Comparison of ENCODE assay signal across 1 cellular context in the genomic region with DNA sequence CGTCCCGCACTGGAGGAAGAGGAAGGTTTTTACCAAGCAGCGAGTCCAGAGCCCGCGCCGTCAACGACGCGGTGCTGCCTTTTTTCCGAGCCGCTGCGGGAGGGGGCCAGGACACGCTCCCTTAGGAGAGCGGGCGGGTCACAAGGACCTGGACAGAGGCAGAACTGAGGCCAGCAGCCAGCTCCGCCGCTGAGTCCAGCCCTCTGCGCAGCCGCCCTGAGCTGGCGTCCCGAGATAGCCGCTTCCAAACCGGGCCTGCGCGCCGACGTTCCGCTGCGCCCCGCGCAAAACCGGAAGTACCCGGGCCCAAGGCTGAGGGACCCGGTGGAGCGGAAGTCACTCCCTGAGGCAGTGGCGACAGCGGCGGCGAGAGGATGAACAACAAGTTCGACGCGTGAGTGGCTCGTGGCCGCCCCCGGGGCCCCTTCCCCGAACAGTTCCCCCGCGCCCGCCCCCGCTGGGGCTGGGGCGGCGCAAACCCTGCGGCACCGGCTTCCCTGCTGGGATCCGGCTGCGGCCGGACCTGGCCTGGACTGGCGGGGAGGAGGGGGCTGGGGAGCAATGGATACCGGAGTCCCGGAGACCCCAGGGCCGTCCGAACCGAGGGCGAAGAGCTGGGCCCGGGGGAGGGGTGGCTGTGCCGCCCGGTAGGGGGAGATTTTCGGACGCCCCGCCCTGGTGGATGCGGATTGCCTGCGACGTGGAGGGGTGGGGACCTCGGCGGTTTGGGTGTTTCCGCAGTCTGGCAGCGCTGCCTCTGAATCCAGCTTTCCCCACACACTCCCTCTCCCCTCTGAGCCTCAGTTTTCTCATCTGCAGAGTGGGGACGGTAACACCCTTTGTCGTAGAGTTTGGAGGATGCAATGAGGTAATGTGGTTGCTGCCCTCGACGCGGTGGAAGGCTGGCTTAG.
TF ChIP-seq lines count a peak whose summit lies in the region.

Gene EIF4E2, plus strand, starts transcription at position 339 of the 911 bp plus-strand sequence. Its CDS starts 36 bp downstream, at position 375.
Gene TIGD1, minus strand, starts transcription at position 207 of the 911 bp plus-strand sequence. CDS start 675 bp downstream, outside the sequence.

TF ChIP-seq in K562, 482 proteins besides CTCF, POLR2A, EP300 and RAD21 (continued from another document and continues in another):
- 0 out of 2 replicates have a peak, but pooled peaks have one; percentile 48 for TF ChIP-seq ARID4B (CRISPR knock-in tag; IDR thresholded peaks at IDR 0.05)
- TF ChIP-seq NONO (IDR thresholded peaks at IDR 0.05; ENCODE audit: low read depth in 2 of 2, low read length in 1 of 2): peak; percentile 54 to 65; a peak in 2 of 4 replicates
- TF ChIP-seq CREB3L1 (IDR thresholded peaks at IDR 0.05; ENCODE audit: borderline replicate concordance, low read depth): peak; percentile 74
- TF ChIP-seq ZNF146 (CRISPR knock-in tag; IDR thresholded peaks at IDR 0.05; ENCODE audit: unreplicated experiment): no peak
- no peak for TF ChIP-seq SAFB2 (IDR thresholded peaks at IDR 0.05; ENCODE audit: borderline replicate concordance, low read depth, low read length, severe bottlenecking)
- no peak for TF ChIP-seq ETS2 (tag; IDR thresholded peaks at IDR 0.05; ENCODE audit: borderline replicate concordance, poor library complexity, severe bottlenecking)
- no peak for TF ChIP-seq DACH1 (IDR thresholded peaks at IDR 0.05; ENCODE audit: partially characterized antibody)
- TF ChIP-seq HDAC3 (IDR thresholded peaks at IDR 0.05; ENCODE audit: borderline replicate concordance, partially characterized antibody): no peak
- TF ChIP-seq SAP30 (IDR thresholded peaks at IDR 0.05; ENCODE audit: borderline replicate concordance, insufficient read depth, low read depth, low read length, poor library complexity, severe bottlenecking): peak; percentile 47
- TF ChIP-seq MEF2A (IDR thresholded peaks at IDR 0.05; ENCODE audit: control insufficient read depth, low read depth, low read length): peak; percentile 14; the same call in 1 of the 2 replicates
- TF ChIP-seq, protein P1, sequence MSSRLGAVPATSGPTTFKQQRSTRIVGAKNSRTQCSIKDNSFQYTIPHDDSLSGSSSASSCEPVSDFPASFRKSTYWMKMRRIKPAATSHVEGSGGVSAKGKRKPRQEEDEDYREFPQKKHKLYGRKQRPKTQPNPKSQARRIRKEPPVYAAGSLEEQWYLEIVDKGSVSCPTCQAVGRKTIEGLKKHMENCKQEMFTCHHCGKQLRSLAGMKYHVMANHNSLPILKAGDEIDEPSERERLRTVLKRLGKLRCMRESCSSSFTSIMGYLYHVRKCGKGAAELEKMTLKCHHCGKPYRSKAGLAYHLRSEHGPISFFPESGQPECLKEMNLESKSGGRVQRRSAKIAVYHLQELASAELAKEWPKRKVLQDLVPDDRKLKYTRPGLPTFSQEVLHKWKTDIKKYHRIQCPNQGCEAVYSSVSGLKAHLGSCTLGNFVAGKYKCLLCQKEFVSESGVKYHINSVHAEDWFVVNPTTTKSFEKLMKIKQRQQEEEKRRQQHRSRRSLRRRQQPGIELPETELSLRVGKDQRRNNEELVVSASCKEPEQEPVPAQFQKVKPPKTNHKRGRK (tag; IDR thresholded peaks at IDR 0.05): no peak
- peak; percentile 36; the same call in 1 of the 2 replicates for TF ChIP-seq TEAD4 (IDR thresholded peaks at IDR 0.05; ENCODE audit: low read length)
- TF ChIP-seq TEAD4 (CRISPR knock-in tag; IDR thresholded peaks at IDR 0.05; ENCODE audit: borderline replicate concordance): no peak
- peak; percentile 91 for TF ChIP-seq HMGN3 (IDR thresholded peaks at IDR 0.05; ENCODE audit: borderline replicate concordance, extremely low read depth, insufficient read length, low read depth, low read length)
- peak; percentile 14; the same call in 1 of the 2 replicates for TF ChIP-seq MYNN (IDR thresholded peaks at IDR 0.05)
- TF ChIP-seq MYNN (CRISPR knock-in tag; IDR thresholded peaks at IDR 0.05): no peak
- TF ChIP-seq, protein P2, sequence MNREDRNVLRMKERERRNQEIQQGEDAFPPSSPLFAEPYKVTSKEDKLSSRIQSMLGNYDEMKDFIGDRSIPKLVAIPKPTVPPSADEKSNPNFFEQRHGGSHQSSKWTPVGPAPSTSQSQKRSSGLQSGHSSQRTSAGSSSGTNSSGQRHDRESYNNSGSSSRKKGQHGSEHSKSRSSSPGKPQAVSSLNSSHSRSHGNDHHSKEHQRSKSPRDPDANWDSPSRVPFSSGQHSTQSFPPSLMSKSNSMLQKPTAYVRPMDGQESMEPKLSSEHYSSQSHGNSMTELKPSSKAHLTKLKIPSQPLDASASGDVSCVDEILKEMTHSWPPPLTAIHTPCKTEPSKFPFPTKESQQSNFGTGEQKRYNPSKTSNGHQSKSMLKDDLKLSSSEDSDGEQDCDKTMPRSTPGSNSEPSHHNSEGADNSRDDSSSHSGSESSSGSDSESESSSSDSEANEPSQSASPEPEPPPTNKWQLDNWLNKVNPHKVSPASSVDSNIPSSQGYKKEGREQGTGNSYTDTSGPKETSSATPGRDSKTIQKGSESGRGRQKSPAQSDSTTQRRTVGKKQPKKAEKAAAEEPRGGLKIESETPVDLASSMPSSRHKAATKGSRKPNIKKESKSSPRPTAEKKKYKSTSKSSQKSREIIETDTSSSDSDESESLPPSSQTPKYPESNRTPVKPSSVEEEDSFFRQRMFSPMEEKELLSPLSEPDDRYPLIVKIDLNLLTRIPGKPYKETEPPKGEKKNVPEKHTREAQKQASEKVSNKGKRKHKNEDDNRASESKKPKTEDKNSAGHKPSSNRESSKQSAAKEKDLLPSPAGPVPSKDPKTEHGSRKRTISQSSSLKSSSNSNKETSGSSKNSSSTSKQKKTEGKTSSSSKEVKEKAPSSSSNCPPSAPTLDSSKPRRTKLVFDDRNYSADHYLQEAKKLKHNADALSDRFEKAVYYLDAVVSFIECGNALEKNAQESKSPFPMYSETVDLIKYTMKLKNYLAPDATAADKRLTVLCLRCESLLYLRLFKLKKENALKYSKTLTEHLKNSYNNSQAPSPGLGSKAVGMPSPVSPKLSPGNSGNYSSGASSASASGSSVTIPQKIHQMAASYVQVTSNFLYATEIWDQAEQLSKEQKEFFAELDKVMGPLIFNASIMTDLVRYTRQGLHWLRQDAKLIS (CRISPR knock-in tag; IDR thresholded peaks at IDR 0.05): peak; percentile 80
- peak; percentile 51 for TF ChIP-seq SIN3B (IDR thresholded peaks at IDR 0.05; ENCODE audit: low read depth)
- peak; percentile 75 for TF ChIP-seq C11orf30 (IDR thresholded peaks at IDR 0.05; ENCODE audit: low read depth)
- TF ChIP-seq ELF2 (CRISPR knock-in tag; IDR thresholded peaks at IDR 0.05): peak; percentile 77
- TF ChIP-seq GABPB1 (CRISPR knock-in tag; IDR thresholded peaks at IDR 0.05): peak; percentile 100
- TF ChIP-seq NCOR1 (IDR thresholded peaks at IDR 0.05): peak; percentile 29; the same call in 1 of the 2 replicates
- 0 out of 2 replicates have a peak, but pooled peaks have one; percentile 65 for TF ChIP-seq PTBP1 (IDR thresholded peaks at IDR 0.05; ENCODE audit: low read depth, low read length)
- TF ChIP-seq BCL6 (CRISPR knock-in tag; IDR thresholded peaks at IDR 0.05): no peak
- TF ChIP-seq, protein P3, sequence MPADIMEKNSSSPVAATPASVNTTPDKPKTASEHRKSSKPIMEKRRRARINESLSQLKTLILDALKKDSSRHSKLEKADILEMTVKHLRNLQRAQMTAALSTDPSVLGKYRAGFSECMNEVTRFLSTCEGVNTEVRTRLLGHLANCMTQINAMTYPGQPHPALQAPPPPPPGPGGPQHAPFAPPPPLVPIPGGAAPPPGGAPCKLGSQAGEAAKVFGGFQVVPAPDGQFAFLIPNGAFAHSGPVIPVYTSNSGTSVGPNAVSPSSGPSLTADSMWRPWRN (IDR thresholded peaks at IDR 0.05; ENCODE audit: low read depth): peak; percentile 95
- peak; percentile 43; the same call in 1 of the 2 replicates for TF ChIP-seq GTF2E2 (tag; IDR thresholded peaks at IDR 0.05)
- TF ChIP-seq LCOR (CRISPR knock-in tag; IDR thresholded peaks at IDR 0.05): peak; percentile 51; the same call in 1 of the 2 replicates
- TF ChIP-seq ESRRA (IDR thresholded peaks at IDR 0.05; ENCODE audit: borderline replicate concordance, low read depth): peak; percentile 12; the same call in 1 of the 2 replicates
- TF ChIP-seq GATAD2A (IDR thresholded peaks at IDR 0.05): no peak
- TF ChIP-seq RREB1 (CRISPR knock-in tag; IDR thresholded peaks at IDR 0.05): no peak
- TF ChIP-seq RNF2 (IDR thresholded peaks at IDR 0.05): peak; percentile 83
- peak; percentile 62 for TF ChIP-seq PKNOX1 (IDR thresholded peaks at IDR 0.05)
- TF ChIP-seq FIP1L1 (IDR thresholded peaks at IDR 0.05; ENCODE audit: low read depth, low read length, poor library complexity, severe bottlenecking): peak; percentile 94
